10 cellular contexts compared by ENCODE assay signal in genomic region chr3:180329187-180329586, GRCh38.
DNase-seq lines count a peak whose midpoint lies in the region; ATAC-seq and TF ChIP-seq lines count a peak whose summit lies in the region.
"Had no signal": no experiment of that assay in that cellular context is flagged by ENCODE, and none has a peak within 500 bp of the region (broad histone marks: within the 10 kb centered on the region; RNA-seq: fewer than 3 reads in every experiment).

No MANE protein-coding gene starts in this region.

- H2AFZ ChIP-seq in osteoblast (ENCODE audit: low read length) = no peak overlapping the region

- no peak for DNase-seq in osteoblast (ENCODE audit: insufficient read length, low spot score, missing footprints)
- DNase-seq in gastrocnemius medialis = no peak
- no peak for DNase-seq in activated CD8-positive, alpha-beta memory T cell treated with anti-CD3 and anti-CD28 coated beads for 24 hours
- DNase-seq in DMS 273 treated with DMSO at 0.1 percent for 48 hours (lab: John Stamatoyannopoulos, UW) = no peak
- DNase-seq: adrenal gland, NCI-H524 treated with DMSO at 0.1 percent for 48 hours had no signal

- H3K36me3 ChIP-seq in osteoblast (ENCODE audit: insufficient read depth, low read length) = no peaks in the 10 kb centered on the region
- H3K36me3 ChIP-seq in gastrocnemius medialis = no peaks in the 10 kb centered on the region
- H3K36me3 ChIP-seq: adrenal gland, HAP-1 had no signal

- TF ChIP-seq CTCF in osteoblast (IDR thresholded peaks at IDR 0.05; ENCODE audit: extremely low read depth, low read depth, low read length) (no peak), gastrocnemius medialis (IDR thresholded peaks at IDR 0.05 in 4 of 5, conservative IDR thresholded peaks at IDR 0.05 in 1 of 5) (no peak)

- no peaks in the 10 kb centered on the region for H3K79me2 ChIP-seq in osteoblast (ENCODE audit: insufficient read depth, low read length)

- no peaks in the 10 kb centered on the region for H4K20me1 ChIP-seq in osteoblast (ENCODE audit: insufficient read depth, low read length)

- no peaks in the 10 kb centered on the region for H3K4me1 ChIP-seq in osteoblast (ENCODE audit: insufficient read depth, low read length)
- no peaks in the 10 kb centered on the region for H3K4me1 ChIP-seq in gastrocnemius medialis
- H3K4me1 ChIP-seq: adrenal gland, HAP-1 had no signal

- no peak overlapping the region for H3K27ac ChIP-seq in osteoblast (ENCODE audit: low read depth, low read length)
- no peak overlapping the region for H3K27ac ChIP-seq in gastrocnemius medialis
- H3K27ac ChIP-seq: adrenal gland had no signal

- no peak overlapping the region for H3K4me2 ChIP-seq in osteoblast (ENCODE audit: insufficient read depth, low read length)

- H3K4me3 ChIP-seq in osteoblast (ENCODE audit: insufficient read depth, low read length) = no peak overlapping the region
- no peak overlapping the region for H3K4me3 ChIP-seq in gastrocnemius medialis
- H3K4me3 ChIP-seq: adrenal gland, HAP-1 had no signal

- H3K27me3 ChIP-seq in osteoblast (ENCODE audit: insufficient read depth, low read length) (no peaks in the 10 kb centered on the region), gastrocnemius medialis (no peaks in the 10 kb centered on the region)
- H3K27me3 ChIP-seq: adrenal gland had no signal

- intact Hi-C loops in gastrocnemius medialis (cut with DNase I; ENCODE audit: low total_unique reads) = no loop called here

- no peak for TF ChIP-seq POLR2A in gastrocnemius medialis (IDR thresholded peaks at IDR 0.05)

- ATAC-seq in GM18909 (IDR thresholded peaks at IDR 0.05; ENCODE audit: poor library complexity, unreplicated experiment) = peak; percentile 85
- peak; percentile 81 for ATAC-seq in GM21717 (IDR thresholded peaks at IDR 0.05; ENCODE audit: unreplicated experiment)
- peak; percentile 63 for ATAC-seq in HG03108 (IDR thresholded peaks at IDR 0.05; ENCODE audit: unreplicated experiment)
- ATAC-seq in gastrocnemius medialis = no peak

- H3K9me3 ChIP-seq in osteoblast (ENCODE audit: low read depth, low read length) (no peaks in the 10 kb centered on the region), gastrocnemius medialis (no peaks in the 10 kb centered on the region)
- H3K9me3 ChIP-seq: adrenal gland, HAP-1 had no signal

- in situ Hi-C loops in gastrocnemius medialis (cut with MboI; ENCODE audit: low sequenced_read_pairs in 4 of 4) = no loop called here

Comparison
In these comparisons a context has a peak if more than half of its experiments do, and no peak if none do; other contexts are left out.
1. ATAC-seq: peak in GM18909 (single experiment), GM21717 (single experiment) and HG03108 (single experiment); none in gastrocnemius medialis (0 of 2).